Comparison of ENCODE assay signal across 22 cellular contexts in the genomic region with DNA sequence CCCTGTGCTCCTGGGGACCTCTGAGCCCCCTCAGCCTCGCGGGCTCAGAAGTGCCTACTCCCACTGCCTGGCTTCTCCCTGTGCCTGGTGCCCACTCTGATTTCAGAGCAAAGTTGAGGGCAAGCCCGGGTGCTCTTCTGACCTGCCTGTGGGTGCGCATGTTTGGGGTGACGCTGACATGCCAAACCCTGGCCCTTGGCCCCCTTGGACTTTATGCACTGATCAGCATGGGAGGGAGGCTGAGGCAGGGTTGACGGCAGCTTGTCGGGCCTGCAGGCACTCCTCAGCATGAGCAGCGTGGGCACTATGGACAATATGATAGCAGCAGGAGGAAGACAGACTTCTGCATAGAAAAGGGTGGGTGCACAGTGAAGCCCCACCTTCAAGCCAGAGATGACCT.
"Had no signal": no experiment of that assay in that cellular context is flagged by ENCODE, and none has a peak within 500 bp of the region (broad histone marks: within the 10 kb centered on the region; RNA-seq: fewer than 3 reads in every experiment).

No MANE protein-coding gene starts in this region.

- ATAC-seq: foreskin keratinocyte, gastroesophageal sphincter, heart left ventricle, left cardiac atrium, left lung, left ventricle myocardium superior, mucosa of descending colon had no signal

- H3K9me3 ChIP-seq: esophagus muscularis mucosa, lower lobe of right lung, mucosa of descending colon had no signal

- H3K36me3 ChIP-seq: esophagus muscularis mucosa, gastroesophageal sphincter, heart left ventricle, left lung, lower lobe of right lung had no signal

- H3K4me1 ChIP-seq: esophagus muscularis mucosa, foreskin keratinocyte, gastroesophageal sphincter, heart left ventricle, left lung, lower lobe of right lung had no signal

- DNase-seq: dermis blood vessel endothelial cell; dorsolateral prefrontal cortex; effector CD4-positive, alpha-beta T cell; effector memory CD4-positive, alpha-beta T cell; foreskin keratinocyte; heart left ventricle; hypothalamus; immature natural killer cell; islet precursor cell; left cardiac atrium; left lung; left ventricle myocardium superior; lower lobe of right lung; mesenchymal stem cell; mucosa of descending colon had no signal

- H3K27ac ChIP-seq: coronary artery, dorsolateral prefrontal cortex, esophagus muscularis mucosa, foreskin keratinocyte, gastroesophageal sphincter, heart left ventricle, hepatocyte, left lung, lower lobe of right lung had no signal

- H3K4me2 ChIP-seq: hepatocyte had no signal

- H3K4me3 ChIP-seq: coronary artery, dorsolateral prefrontal cortex, esophagus muscularis mucosa, gastroesophageal sphincter, heart left ventricle, hepatocyte, left lung, lower lobe of right lung, mucosa of descending colon had no signal

- H2AFZ ChIP-seq: hepatocyte had no signal

- H3K27me3 ChIP-seq: esophagus muscularis mucosa, foreskin keratinocyte, gastroesophageal sphincter, heart left ventricle, hepatocyte, left lung had no signal

- FAIRE-seq: colon, endothelial cell of umbilical vein, frontal cortex had no signal
